In genomic region chr20:2690213-2690612, GRCh38 we compare ENCODE assay signal across 16 cellular contexts. TPM values are rescaled to one million over a fixed set of nuclear protein-coding genes. Genes with fewer than 3 reads are reported as not detected.
A peak's percentile ranks its signal among the peaks of the same experiment; 100 is the strongest.
DNase-seq lines count a peak whose midpoint lies in the region; ATAC-seq and TF ChIP-seq lines count a peak whose summit lies in the region.
"Had no signal": no experiment of that assay in that cellular context is flagged by ENCODE, and none has a peak within 500 bp of the region (broad histone marks: within the 10 kb centered on the region; RNA-seq: fewer than 3 reads in every experiment).

No MANE protein-coding gene starts in this region.

- H3K4me1 ChIP-seq in BLaER1 (peaks cover 60% of the 10 kb centered on the region), neural progenitor cell (peaks cover 6% of the 10 kb centered on the region)

- H3K9me3 Mint-ChIP-seq in activated T-helper 17 cell treated with anti-CD3 and anti-CD28 coated beads, Interleukin-2, amount 50 U/mL, for 72 hours, result peaks cover 4% of the 10 kb centered on the region
- peaks cover 3% of the 10 kb centered on the region for H3K9me3 Mint-ChIP-seq in neural progenitor cell
- no peaks in the 10 kb centered on the region for H3K9me3 Mint-ChIP-seq in HFFc6

- peaks cover 9% of the 10 kb centered on the region for H3K4me1 Mint-ChIP-seq in activated T-helper 17 cell treated with anti-CD3 and anti-CD28 coated beads, Interleukin-2, amount 50 U/mL, for 72 hours
- H3K4me1 Mint-ChIP-seq in neural progenitor cell (peaks cover 24% of the 10 kb centered on the region), HFFc6 (ENCODE audit: low read depth) (peaks cover 8% of the 10 kb centered on the region)

- no peak for ATAC-seq in activated T-helper 17 cell treated with anti-CD3 and anti-CD28 coated beads, Interleukin-2, amount 50 U/mL, for 72 hours (replicated peaks)
- ATAC-seq in GM19351 (IDR thresholded peaks at IDR 0.05; ENCODE audit: unreplicated experiment), result no peak
- no peak for ATAC-seq in GM18867 (IDR thresholded peaks at IDR 0.05; ENCODE audit: unreplicated experiment)

- H3K27ac ChIP-seq in BLaER1, result no peak overlapping the region
- no peak overlapping the region for H3K27ac ChIP-seq in neural progenitor cell

- H3K9me3 ChIP-seq in BLaER1 (no peaks in the 10 kb centered on the region), neural progenitor cell (ENCODE audit: low read depth) (no peaks in the 10 kb centered on the region)

- no peak overlapping the region for H3K27ac Mint-ChIP-seq in activated T-helper 17 cell treated with anti-CD3 and anti-CD28 coated beads, Interleukin-2, amount 50 U/mL, for 72 hours
- H3K27ac Mint-ChIP-seq in neural progenitor cell, result no peak overlapping the region
- H3K27ac Mint-ChIP-seq in HFFc6, result no peak overlapping the region

- H3K27me3 ChIP-seq in BLaER1 (peaks cover 28% of the 10 kb centered on the region; the same call in 1 of the 2 replicates), neural progenitor cell (peaks cover 98% of the 10 kb centered on the region)

- H3F3A ChIP-seq in neural progenitor cell (ENCODE audit: low read depth), result peaks cover 17% of the 10 kb centered on the region

- H3K4me3 ChIP-seq in BLaER1 (no peak overlapping the region), neural progenitor cell (no peak overlapping the region)

- H3K36me3 Mint-ChIP-seq in activated T-helper 17 cell treated with anti-CD3 and anti-CD28 coated beads, Interleukin-2, amount 50 U/mL, for 72 hours (ENCODE audit: low read depth), result peaks cover 7% of the 10 kb centered on the region
- H3K36me3 Mint-ChIP-seq in neural progenitor cell (peaks cover 4% of the 10 kb centered on the region), HFFc6 (ENCODE audit: low read depth) (peaks cover 5% of the 10 kb centered on the region)

- H2AFZ ChIP-seq in neural progenitor cell (replicated peaks), result no peak overlapping the region

- H3K4me2 ChIP-seq in BLaER1 (peak overlapping the region; percentile 93), neural progenitor cell (no peak overlapping the region)

- no peaks in the 10 kb centered on the region for H3K36me3 ChIP-seq in BLaER1
- H3K36me3 ChIP-seq in neural progenitor cell, result no peaks in the 10 kb centered on the region

- peak; percentile 69 for DNase-seq in mesenteric fat pad (ENCODE audit: low spot score)
- no peak for DNase-seq in neural progenitor cell (ENCODE audit: low spot score)
- DNase-seq in NCI-H446 (lab: John Stamatoyannopoulos, UW), result no peak
- no peak for DNase-seq in HFFc6
- DNase-seq: 8988T; AML-193; C1 segment of cervical spinal cord; CD4-positive, alpha-beta memory T cell; COR-L47; DMS153; EL had no signal

- peaks cover 15% of the 10 kb centered on the region for H4K20me1 ChIP-seq in BLaER1
- H4K20me1 ChIP-seq in neural progenitor cell (ENCODE audit: low read depth), result peaks cover 37% of the 10 kb centered on the region

- no peaks in the 10 kb centered on the region for H3K79me2 ChIP-seq in neural progenitor cell (ENCODE audit: low read depth)

- peaks cover 23% of the 10 kb centered on the region for H3K27me3 Mint-ChIP-seq in activated T-helper 17 cell treated with anti-CD3 and anti-CD28 coated beads, Interleukin-2, amount 50 U/mL, for 72 hours
- peaks cover 49% of the 10 kb centered on the region for H3K27me3 Mint-ChIP-seq in neural progenitor cell (ENCODE audit: insufficient read depth, low read depth)
- H3K27me3 Mint-ChIP-seq in HFFc6 (ENCODE audit: insufficient read depth), result peaks cover 34% of the 10 kb centered on the region

- H3K4me3 Mint-ChIP-seq in activated T-helper 17 cell treated with anti-CD3 and anti-CD28 coated beads, Interleukin-2, amount 50 U/mL, for 72 hours, result peak overlapping the region; percentile 87
- H3K4me3 Mint-ChIP-seq in neural progenitor cell, result peak overlapping the region; percentile 30
- no peak overlapping the region for H3K4me3 Mint-ChIP-seq in HFFc6

- H3K9ac ChIP-seq in BLaER1 (no peak overlapping the region), neural progenitor cell (no peak overlapping the region)

- TF ChIP-seq CTCF in neural progenitor cell (IDR thresholded peaks at IDR 0.05) (no peak), HFFc6 (IDR thresholded peaks at IDR 0.05) (no peak)

RNA-seq across cellular contexts. Expression of gene EBF4, which starts 2.4 kb away (rescaled TPM):
- total RNA-seq in activated T-helper 17 cell treated with anti-CD3 and anti-CD28 coated beads, Interleukin-2, amount 50 U/mL, for 72 hours, result 1 to 10 TPM; 3.6 to 4.9 TPM
- total RNA-seq in mesenteric fat pad (6.0 TPM), neural progenitor cell (ENCODE audit: low replicate concordance) (1.9 and 2.5 TPM in 2 replicates)
- total RNA-seq in HFFc6 (2021; fragmentation: NEBNext Ultra II Directional; extraction: Animal tissue kit (Norgen Biotek cat#: 25700)), result under 1 TPM in 3 of 6 experiments, not detected in 3; 0.14 to 0.48 (median 0.46) TPM
- total RNA-seq: HT1080 had no signal

RNA-seq across cellular contexts. Expression of gene IDH3B, which starts 26.2 kb away (rescaled TPM):
- total RNA-seq in activated T-helper 17 cell treated with anti-CD3 and anti-CD28 coated beads, Interleukin-2, amount 50 U/mL, for 72 hours, result 100 to 1,000 TPM in 1 of 2 donors, 10 to 100 TPM in 1; 85.7 to 123 TPM
- total RNA-seq in mesenteric fat pad (66.7 TPM), neural progenitor cell (ENCODE audit: low replicate concordance) (94.3 and 111 TPM in 2 replicates)
- 10 to 100 TPM; 63.1 to 87.8 (median 79.8) TPM for total RNA-seq in HFFc6 (2021; fragmentation: NEBNext Ultra II Directional; extraction: Animal tissue kit (Norgen Biotek cat#: 25700))

RNA-seq across cellular contexts. Expression of gene NOP56, which starts 37.8 kb away (rescaled TPM):
- 100 to 1,000 TPM; 261 to 583 TPM for total RNA-seq in activated T-helper 17 cell treated with anti-CD3 and anti-CD28 coated beads, Interleukin-2, amount 50 U/mL, for 72 hours
- total RNA-seq in mesenteric fat pad, result 165 TPM
- 246 and 288 TPM in 2 replicates for total RNA-seq in neural progenitor cell (ENCODE audit: low replicate concordance)
- total RNA-seq in HFFc6 (2021; fragmentation: NEBNext Ultra II Directional; extraction: Animal tissue kit (Norgen Biotek cat#: 25700)), result 100 to 1,000 TPM; 151 to 222 (median 165) TPM
